ENCODE assay signal across 7 cellular contexts in genomic region chr4:145097821-145098674, GRCh38. TPM values are rescaled to one million over a fixed set of nuclear protein-coding genes. Genes with fewer than 3 reads are reported as not detected.
A peak's percentile ranks its signal among the peaks of the same experiment; 100 is the strongest.
DNase-seq lines count a peak whose midpoint lies in the region; ATAC-seq and TF ChIP-seq lines count a peak whose summit lies in the region.

Gene ABCE1 (plus strand): TSS chr4:145098311. CDS start chr4:145104413, 6,102 bp downstream.
A gene with protein sequence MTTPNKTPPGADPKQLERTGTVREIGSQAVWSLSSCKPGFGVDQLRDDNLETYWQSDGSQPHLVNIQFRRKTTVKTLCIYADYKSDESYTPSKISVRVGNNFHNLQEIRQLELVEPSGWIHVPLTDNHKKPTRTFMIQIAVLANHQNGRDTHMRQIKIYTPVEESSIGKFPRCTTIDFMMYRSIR (minus strand): TSS chr4:145098196. CDS start chr4:145096099, 2,097 bp downstream.

- in situ Hi-C loops in astrocyte of the cerebellum (cut with HindIII; ENCODE audit: low sequenced_read_pairs), result loop anchor here (25.0 kb wide), 1 partner anchor 911 kb away; no protein-coding TSS in a partner anchor

- DNase-seq in NCI-H2029 treated with DMSO at 0.1 percent for 48 hours (lab: John Stamatoyannopoulos, UW), result peak; percentile 87
- peak; percentile 92 for DNase-seq in T-helper 9 cell
- peak; percentile 98 for DNase-seq in astrocyte of the cerebellum (ENCODE audit: low read depth)
- DNase-seq in hepatic stellate cell (ENCODE audit: low spot score), result peak; percentile 93
- peak; percentile 94 for DNase-seq in renal cortical epithelial cell (ENCODE audit: low read depth)

- H3K4me3 ChIP-seq in astrocyte of the cerebellum (ENCODE audit: low read depth, low read length), result peak within 1 kb of the TSS; percentile 83

- peak; percentile 69 for ATAC-seq in GM18508 (IDR thresholded peaks at IDR 0.05; ENCODE audit: insufficient read depth, unreplicated experiment)
- ATAC-seq in HG03025 (IDR thresholded peaks at IDR 0.05; ENCODE audit: low FRiP score, unreplicated experiment), result peak; percentile 89

- peak; percentile 54 for TF ChIP-seq CTCF in astrocyte of the cerebellum (IDR thresholded peaks at IDR 0.05; ENCODE audit: low read depth, low read length, missing control alignments)

RNA-seq across cellular contexts. Expression of gene ABCE1, which starts in this region (rescaled TPM):
- 144 and 179 TPM in 2 replicates for total RNA-seq in renal cortical epithelial cell

RNA-seq across cellular contexts. Expression of the second gene that starts in this region (rescaled TPM):
- total RNA-seq in renal cortical epithelial cell, result 32.5 and 37.0 TPM in 2 replicates

Comparison
In these comparisons a context has a peak if more than half of its experiments do, and no peak if none do; other contexts are left out.
1. Peak in every context shown above with its lines: DNase-seq, ATAC-seq and H3K4me3 ChIP-seq.